ENCODE assay signal across 9 cellular contexts in the genomic region with DNA sequence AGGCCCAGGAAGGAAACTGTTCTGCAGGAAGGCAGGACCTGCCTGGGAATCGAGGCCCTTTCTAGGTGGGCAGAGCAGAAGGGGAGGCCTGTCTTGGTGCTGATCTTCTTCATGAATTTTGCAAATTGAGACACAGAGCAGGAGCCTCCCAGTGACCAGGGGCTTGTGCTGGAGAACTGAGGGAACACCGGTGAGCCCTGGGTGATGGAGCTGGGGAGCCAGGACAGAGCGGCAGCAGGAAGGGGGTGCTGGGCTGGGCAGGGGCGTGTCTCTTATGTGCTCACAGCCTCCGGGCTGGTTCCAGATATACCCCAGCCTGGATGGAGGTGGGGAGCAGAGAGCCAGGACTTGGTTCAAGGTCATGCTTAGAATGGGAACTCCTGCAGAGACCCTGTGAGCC.
"Had no signal": no experiment of that assay in that cellular context is flagged by ENCODE, and none has a peak within 500 bp of the region (broad histone marks: within the 10 kb centered on the region; RNA-seq: fewer than 3 reads in every experiment).

No MANE protein-coding gene starts in this region.

- H3K27ac Mint-ChIP-seq: HFFc6 had no signal

- ATAC-seq: HCT116, K562 had no signal

- DNase-seq: GM23248, GOT3, H7, HFFc6, IMR-90 had no signal

- H3K4me3 Mint-ChIP-seq: HFFc6 had no signal

- H3K9me3 ChIP-seq: HAP-1 had no signal

- H3K9me3 Mint-ChIP-seq: HFFc6 had no signal

- FAIRE-seq: HTR-8/SVneo, K562 had no signal

- H3K4me3 ChIP-seq: GM23248, HAP-1, K562 had no signal

- H3K4me1 ChIP-seq: HAP-1 had no signal

- H3K27ac ChIP-seq: GM23248 had no signal

- H2AFZ ChIP-seq: GM23248 had no signal

- H3K9ac ChIP-seq: GM23248 had no signal

- H3K36me3 ChIP-seq: HAP-1 had no signal
